ENCODE assay signal across 18 cellular contexts in genomic region chr2:89763254-89763580, GRCh38.
DNase-seq lines count a peak whose midpoint lies in the region; ATAC-seq and TF ChIP-seq lines count a peak whose summit lies in the region.
"Had no signal": no experiment of that assay in that cellular context is flagged by ENCODE, and none has a peak within 500 bp of the region (broad histone marks: within the 10 kb centered on the region; RNA-seq: fewer than 3 reads in every experiment).

No MANE protein-coding gene starts in this region.

- H3K36me3 ChIP-seq in psoas muscle (ENCODE audit: insufficient read depth in 1 of 2, low read depth in 1 of 2) = no peaks in the 10 kb centered on the region

- H3K27ac Mint-ChIP-seq in activated CD8-positive, alpha-beta memory T cell treated with anti-CD3 and anti-CD28 coated beads, Interleukin-2, amount 10 ng/mL, durations not matched to agents 7 days and 5 days = no peak overlapping the region
- H3K27ac Mint-ChIP-seq in activated naive CD8-positive, alpha-beta T cell treated with anti-CD3 and anti-CD28 coated beads, Interleukin-2, amount 50 U/mL, for 24 hours = no peak overlapping the region
- H3K27ac Mint-ChIP-seq: CD8-positive, alpha-beta T cell; nephron; stimulated activated memory B cell treated with anti-CD40 and anti-IgM and Interleukin-4, amounts not matched to agents 10 μg/mL and 1 μg/mL and 100 μg/mL, for 72 hours had no signal

- no peak for ATAC-seq in activated CD8-positive, alpha-beta memory T cell treated with anti-CD3 and anti-CD28 coated beads, Interleukin-2, amount 10 ng/mL, durations not matched to agents 7 days and 5 days
- ATAC-seq in psoas muscle (no peak), GM21390 (IDR thresholded peaks at IDR 0.05; ENCODE audit: unreplicated experiment) (no peak)
- no peak for ATAC-seq in activated naive CD8-positive, alpha-beta T cell treated with anti-CD3 and anti-CD28 coated beads, Interleukin-2, amount 50 U/mL, for 24 hours
- ATAC-seq: A549; activated T-cell treated with anti-CD3 and anti-CD28 coated beads, Interleukin-2, amount 50 U/mL, for 4 hours; CD8-positive, alpha-beta T cell; stimulated activated memory B cell treated with anti-CD40 and anti-IgM and Interleukin-4, amounts not matched to agents 10 μg/mL and 1 μg/mL and 100 μg/mL, for 72 hours had no signal

- peak; percentile 54 for DNase-seq in activated CD8-positive, alpha-beta memory T cell treated with anti-CD3 and anti-CD28 coated beads for 24 hours
- DNase-seq in activated CD8-positive, alpha-beta memory T cell treated with anti-CD3 and anti-CD28 coated beads, Interleukin-2, amount 10 ng/mL, durations not matched to agents 7 days and 5 days = no peak
- DNase-seq in LNCaP clone FGC (ENCODE audit: low read depth) = no peak
- DNase-seq in hepatic stellate cell (ENCODE audit: low spot score) = peak; percentile 0
- DNase-seq in psoas muscle = peak; percentile 15 to 45
- no peak for DNase-seq in UCSD-AML1 (lab: John Stamatoyannopoulos, UW; ENCODE audit: unreplicated experiment)
- no peak for DNase-seq in activated naive CD8-positive, alpha-beta T cell treated with anti-CD3 and anti-CD28 coated beads, Interleukin-2, amount 50 U/mL, for 24 hours
- DNase-seq: activated T-cell treated with anti-CD3 and anti-CD28 coated beads, Interleukin-2, amount 50 U/mL, for 4 hours; CD8-positive, alpha-beta T cell; cortex of kidney; GDM1; IMR-90; NCI-H1105 treated with DMSO at 0.1 percent for 48 hours; NCI-H2227 treated with DMSO at 0.1 percent for 48 hours had no signal

- H3K36me3 Mint-ChIP-seq in activated CD8-positive, alpha-beta memory T cell treated with anti-CD3 and anti-CD28 coated beads, Interleukin-2, amount 10 ng/mL, durations not matched to agents 7 days and 5 days = no peaks in the 10 kb centered on the region
- peaks cover 3% of the 10 kb centered on the region for H3K36me3 Mint-ChIP-seq in activated naive CD8-positive, alpha-beta T cell treated with anti-CD3 and anti-CD28 coated beads, Interleukin-2, amount 50 U/mL, for 24 hours (ENCODE audit: low read depth)
- H3K36me3 Mint-ChIP-seq: CD8-positive, alpha-beta T cell; stimulated activated memory B cell treated with anti-CD40 and anti-IgM and Interleukin-4, amounts not matched to agents 10 μg/mL and 1 μg/mL and 100 μg/mL, for 72 hours had no signal

- no peaks in the 10 kb centered on the region for H3K4me1 Mint-ChIP-seq in activated CD8-positive, alpha-beta memory T cell treated with anti-CD3 and anti-CD28 coated beads, Interleukin-2, amount 10 ng/mL, durations not matched to agents 7 days and 5 days
- peaks cover 2% of the 10 kb centered on the region for H3K4me1 Mint-ChIP-seq in activated naive CD8-positive, alpha-beta T cell treated with anti-CD3 and anti-CD28 coated beads, Interleukin-2, amount 50 U/mL, for 24 hours
- H3K4me1 Mint-ChIP-seq: nephron had no signal

- H3K27me3 Mint-ChIP-seq in activated CD8-positive, alpha-beta memory T cell treated with anti-CD3 and anti-CD28 coated beads, Interleukin-2, amount 10 ng/mL, durations not matched to agents 7 days and 5 days = peaks cover 10% of the 10 kb centered on the region
- H3K27me3 Mint-ChIP-seq in activated naive CD8-positive, alpha-beta T cell treated with anti-CD3 and anti-CD28 coated beads, Interleukin-2, amount 50 U/mL, for 24 hours = peaks cover 31% of the 10 kb centered on the region

- no peak overlapping the region for H3K4me3 Mint-ChIP-seq in activated CD8-positive, alpha-beta memory T cell treated with anti-CD3 and anti-CD28 coated beads, Interleukin-2, amount 10 ng/mL, durations not matched to agents 7 days and 5 days
- no peak overlapping the region for H3K4me3 Mint-ChIP-seq in activated naive CD8-positive, alpha-beta T cell treated with anti-CD3 and anti-CD28 coated beads, Interleukin-2, amount 50 U/mL, for 24 hours
- H3K4me3 Mint-ChIP-seq: activated T-cell treated with anti-CD3 and anti-CD28 coated beads, Interleukin-2, amount 50 U/mL, for 4 hours; CD8-positive, alpha-beta T cell; nephron; stimulated activated memory B cell treated with anti-CD40 and anti-IgM and Interleukin-4, amounts not matched to agents 10 μg/mL and 1 μg/mL and 100 μg/mL, for 72 hours had no signal

- H3K27me3 ChIP-seq in psoas muscle (ENCODE audit: insufficient read depth in 3 of 3, low read length in 2 of 3) = peaks cover 0 to 39% (median 15%) of the 10 kb centered on the region in 3 donors

- H3K4me1 ChIP-seq in psoas muscle = no peaks in the 10 kb centered on the region
- H3K4me1 ChIP-seq: A549 had no signal

- CTCF ChIA-PET in activated CD8-positive, alpha-beta memory T cell treated with anti-CD3 and anti-CD28 coated beads, Interleukin-2, amount 10 ng/mL, durations not matched to agents 7 days and 5 days (lab: Charles Lee) = no interaction called here

- H3K9me3 ChIP-seq in psoas muscle = no peaks in the 10 kb centered on the region

- peaks cover 22% of the 10 kb centered on the region for H3K9me3 Mint-ChIP-seq in activated CD8-positive, alpha-beta memory T cell treated with anti-CD3 and anti-CD28 coated beads, Interleukin-2, amount 10 ng/mL, durations not matched to agents 7 days and 5 days (ENCODE audit: low read depth)
- peaks cover 24% of the 10 kb centered on the region for H3K9me3 Mint-ChIP-seq in activated naive CD8-positive, alpha-beta T cell treated with anti-CD3 and anti-CD28 coated beads, Interleukin-2, amount 50 U/mL, for 24 hours
- H3K9me3 Mint-ChIP-seq: stimulated activated memory B cell treated with anti-CD40 and anti-IgM and Interleukin-4, amounts not matched to agents 10 μg/mL and 1 μg/mL and 100 μg/mL, for 72 hours had no signal

- no peak overlapping the region for H3K27ac ChIP-seq in psoas muscle
- H3K27ac ChIP-seq: A549 had no signal

- WGBS in psoas muscle, 3 donors = 66 to 83% (median 72%) methylated on average over 17 of the region's 17 CpGs

- no peak overlapping the region for H3K4me3 ChIP-seq in LNCaP clone FGC (ENCODE audit: low read depth, low read length)
- no peak overlapping the region for H3K4me3 ChIP-seq in psoas muscle
- H3K4me3 ChIP-seq: A549 had no signal

- TF ChIP-seq CTCF in LNCaP clone FGC (IDR thresholded peaks at IDR 0.05; ENCODE audit: control insufficient read depth, extremely low read depth, insufficient read depth) (0 out of 2 replicates have a peak, but pooled peaks have one; percentile 18), psoas muscle (IDR thresholded peaks at IDR 0.05) (no peak)

- intact Hi-C loops in psoas muscle (cut with DNase I) = no loop called here

Comparison
In these comparisons a context has a peak if more than half of its experiments do, and no peak if none do; other contexts are left out.
1. DNase-seq: peak in activated CD8-positive, alpha-beta memory T cell treated with anti-CD3 and anti-CD28 coated beads for 24 hours (single experiment), hepatic stellate cell (single experiment) and psoas muscle (2 of 2); none in activated CD8-positive, alpha-beta memory T cell treated with anti-CD3 and anti-CD28 coated beads, Interleukin-2, amount 10 ng/mL, durations not matched to agents 7 days and 5 days (single experiment), LNCaP clone FGC (single experiment), UCSD-AML1 (single experiment) and activated naive CD8-positive, alpha-beta T cell treated with anti-CD3 and anti-CD28 coated beads, Interleukin-2, amount 50 U/mL, for 24 hours (single experiment).